9 cellular contexts compared by ENCODE assay signal in the genomic region with DNA sequence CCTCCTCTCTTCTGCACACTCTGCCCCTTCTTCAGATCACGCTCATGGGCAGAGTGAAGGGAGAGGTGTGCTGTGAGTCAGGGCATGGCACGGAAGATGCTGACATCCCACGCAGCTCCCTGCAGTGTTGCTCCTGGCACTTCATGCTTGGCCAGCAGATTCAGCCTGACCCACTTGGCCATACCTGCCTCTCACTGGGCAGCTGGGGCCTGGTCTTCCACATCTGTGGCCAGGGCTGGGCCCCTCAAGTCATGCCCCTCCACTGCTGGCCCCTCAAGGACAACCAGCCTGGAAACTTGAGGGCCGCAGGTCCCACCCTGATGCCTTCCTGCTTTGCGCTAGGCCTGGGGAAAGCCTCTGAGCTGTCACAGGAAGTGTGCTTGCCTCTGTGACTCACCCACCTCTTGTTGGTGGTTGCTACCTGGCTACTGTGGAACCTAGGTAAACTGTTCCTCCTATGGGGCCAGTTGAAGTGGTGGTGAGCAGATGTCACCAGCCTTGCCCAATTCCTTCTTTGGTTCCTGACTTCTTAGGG. TPM values are rescaled to one million over a fixed set of nuclear protein-coding genes. Genes with fewer than 3 reads are reported as not detected.
A peak's percentile ranks its signal among the peaks of the same experiment; 100 is the strongest.
DNase-seq lines count a peak whose midpoint lies in the region; TF ChIP-seq lines count a peak whose summit lies in the region.
"Had no signal": no experiment of that assay in that cellular context is flagged by ENCODE, and none has a peak within 500 bp of the region (broad histone marks: within the 10 kb centered on the region; RNA-seq: fewer than 3 reads in every experiment).

No MANE protein-coding gene starts in this region.

- DNase-seq in DMS153 (lab: John Stamatoyannopoulos, UW), result peak; percentile 11
- no peak for DNase-seq in DMS153 treated with DMSO at 0.1 percent for 48 hours (lab: John Stamatoyannopoulos, UW; ENCODE audit: unreplicated experiment)
- peak; percentile 80 for DNase-seq in activated naive CD4-positive, alpha-beta T cell treated with anti-CD3 and anti-CD28 coated beads for 36 hours
- peak; percentile 62 for DNase-seq in osteocyte (ENCODE audit: extremely low spot score, unreplicated experiment)
- no peak for DNase-seq in NCI-H82 treated with DMSO at 0.1 percent for 48 hours (lab: John Stamatoyannopoulos, UW; ENCODE audit: unreplicated experiment)
- DNase-seq in 8988T, result no peak
- no peak for DNase-seq in nucleus accumbens (lab: John Stamatoyannopoulos, UW)

- CTCF ChIA-PET in activated naive CD4-positive, alpha-beta T cell treated with anti-CD3 and anti-CD28 coated beads for 36 hours (lab: Charles Lee), result interaction anchor here (0.5 to 0.6 kb wide), 2 partner anchors 37 to 433 kb away, joined by 3 read pairs; no protein-coding TSS in a partner anchor

- H3K36me3 Mint-ChIP-seq in activated naive CD4-positive, alpha-beta T cell treated with anti-CD3 and anti-CD28 coated beads for 36 hours (ENCODE audit: low read depth), result no peaks in the 10 kb centered on the region
- no peaks in the 10 kb centered on the region for H3K36me3 Mint-ChIP-seq in osteocyte (ENCODE audit: unreplicated experiment)

- TF ChIP-seq CTCF in osteocyte (IDR thresholded peaks at IDR 0.05), result no peak

- H3K4me3 Mint-ChIP-seq in activated naive CD4-positive, alpha-beta T cell treated with anti-CD3 and anti-CD28 coated beads for 36 hours, result no peak overlapping the region
- no peak overlapping the region for H3K4me3 Mint-ChIP-seq in osteocyte (ENCODE audit: unreplicated experiment)

- peak overlapping the region; percentile 35 for H3K27ac Mint-ChIP-seq in activated naive CD4-positive, alpha-beta T cell treated with anti-CD3 and anti-CD28 coated beads for 36 hours
- no peak overlapping the region for H3K27ac Mint-ChIP-seq in osteocyte (ENCODE audit: unreplicated experiment)

- intact Hi-C loops in activated naive CD4-positive, alpha-beta T cell treated with anti-CD3 and anti-CD28 coated beads for 36 hours (cut with micrococcal nuclease), result loop anchor here (2.0 to 5.0 kb wide), 2 partner anchors 61 to 68 kb away; no protein-coding TSS in a partner anchor

- H3K9me3 Mint-ChIP-seq in activated naive CD4-positive, alpha-beta T cell treated with anti-CD3 and anti-CD28 coated beads for 36 hours, result no peaks in the 10 kb centered on the region
- H3K9me3 Mint-ChIP-seq in osteocyte (ENCODE audit: unreplicated experiment), result no peaks in the 10 kb centered on the region

- peaks cover 19% of the 10 kb centered on the region for H3K4me1 Mint-ChIP-seq in activated naive CD4-positive, alpha-beta T cell treated with anti-CD3 and anti-CD28 coated beads for 36 hours (ENCODE audit: low read depth)
- H3K4me1 Mint-ChIP-seq in osteocyte (ENCODE audit: unreplicated experiment), result peaks cover 12% of the 10 kb centered on the region

- peak overlapping the region; percentile 71 for H3K27ac ChIP-seq in temporal lobe (ENCODE audit: low read depth, low read length)
- H3K27ac ChIP-seq: 22Rv1 had no signal

- no peaks in the 10 kb centered on the region for H3K27me3 Mint-ChIP-seq in activated naive CD4-positive, alpha-beta T cell treated with anti-CD3 and anti-CD28 coated beads for 36 hours (ENCODE audit: low read depth)
- no peaks in the 10 kb centered on the region for H3K27me3 Mint-ChIP-seq in osteocyte (ENCODE audit: unreplicated experiment)

RNA-seq across cellular contexts. Expression of gene BSN, which starts 48.7 kb away (rescaled TPM):
- under 1 TPM; 0.12 to 0.20 TPM for total RNA-seq in activated naive CD4-positive, alpha-beta T cell treated with anti-CD3 and anti-CD28 coated beads for 36 hours
- 0.64 and 0.81 TPM in 2 replicates for total RNA-seq in osteocyte
- 14.3 TPM for total RNA-seq in temporal lobe

Comparison
In these comparisons a context has a peak if more than half of its experiments do, and no peak if none do; other contexts are left out.
1. DNase-seq: peak in DMS153 (single experiment), activated naive CD4-positive, alpha-beta T cell treated with anti-CD3 and anti-CD28 coated beads for 36 hours (single experiment) and osteocyte (single experiment); none in DMS153 treated with DMSO at 0.1 percent for 48 hours (single experiment), NCI-H82 treated with DMSO at 0.1 percent for 48 hours (single experiment), 8988T (single experiment) and nucleus accumbens (0 of 56).